ENCODE assay signal across 17 cellular contexts in genomic region chr4:145945431-145946155, GRCh38. TPM values are rescaled to one million over a fixed set of nuclear protein-coding genes. Genes with fewer than 3 reads are reported as not detected.
DNase-seq lines count a peak whose midpoint lies in the region; ATAC-seq, FAIRE-seq and TF ChIP-seq lines count a peak whose summit lies in the region.
"Had no signal": no experiment of that assay in that cellular context is flagged by ENCODE, and none has a peak within 500 bp of the region (broad histone marks: within the 10 kb centered on the region; RNA-seq: fewer than 3 reads in every experiment).

No MANE protein-coding gene starts in this region.

- CTCF ChIA-PET in RWPE1 (lab: Yijun Ruan, JAX), result no interaction called here

- TF ChIP-seq CTCF in RWPE1 (conservative IDR thresholded peaks at IDR 0.05; ENCODE audit: low read depth), result no peak
- no peak for TF ChIP-seq CTCF in gastrocnemius medialis (IDR thresholded peaks at IDR 0.05 in 4 of 5, conservative IDR thresholded peaks at IDR 0.05 in 1 of 5)
- no peak for TF ChIP-seq CTCF in hepatocyte (IDR thresholded peaks at IDR 0.05; ENCODE audit: poor library complexity)

- H3K27me3 ChIP-seq in gastrocnemius medialis (no peaks in the 10 kb centered on the region), hepatocyte (no peaks in the 10 kb centered on the region)
- H3K27me3 ChIP-seq: BLaER1 had no signal

- intact Hi-C loops in gastrocnemius medialis (cut with DNase I; ENCODE audit: low total_unique reads), result loop anchor here (5.0 kb wide), 2 partner anchors 103 to 232 kb away; partner anchors contain the start of gene LSM6

- H3K9me2 ChIP-seq in hepatocyte (replicated peaks; ENCODE audit: insufficient read depth), result no peaks in the 10 kb centered on the region

- H3K9me3 ChIP-seq in gastrocnemius medialis (no peaks in the 10 kb centered on the region), hepatocyte (ENCODE audit: low read depth) (no peaks in the 10 kb centered on the region)
- H3K9me3 ChIP-seq: BLaER1, HAP-1 had no signal

- FAIRE-seq in GM19239 (lab: Jason Lieb, UNC), result no peak
- FAIRE-seq: HTR-8/SVneo, K562 had no signal

- H3K36me3 ChIP-seq in gastrocnemius medialis (no peaks in the 10 kb centered on the region), hepatocyte (replicated peaks; ENCODE audit: insufficient read depth, low read depth) (no peaks in the 10 kb centered on the region)
- H3K36me3 ChIP-seq: BLaER1, HAP-1 had no signal

- POLR2A ChIA-PET in RWPE1 (lab: Yijun Ruan, JAX; ENCODE audit: low non-redundant PET), result no interaction called here

- H3K4me2 ChIP-seq in hepatocyte, result no peak overlapping the region
- H3K4me2 ChIP-seq: BLaER1 had no signal

- no peaks in the 10 kb centered on the region for H3K79me2 ChIP-seq in hepatocyte

- H3K27ac ChIP-seq in RWPE1 (no peak overlapping the region), gastrocnemius medialis (peak overlapping the region; percentile 69 to 84 (median 81)), hepatocyte (no peak overlapping the region)
- H3K27ac ChIP-seq: BLaER1 had no signal

- peaks cover 18 to 21% of the 10 kb centered on the region in 2 donors for H3K4me1 ChIP-seq in gastrocnemius medialis
- H3K4me1 ChIP-seq in hepatocyte (ENCODE audit: insufficient read depth), result no peaks in the 10 kb centered on the region
- H3K4me1 ChIP-seq: BLaER1, HAP-1 had no signal

- WGBS in hepatocyte (ENCODE audit: low lambda C conversion rate, missing lambda C conversion rate), result 78% methylated on average over 2 of the region's 2 CpGs

- H3K4me3 ChIP-seq in gastrocnemius medialis (peak overlapping the region in 1 of 4 donors; percentile 8), hepatocyte (no peak overlapping the region)
- H3K4me3 ChIP-seq: BLaER1, HAP-1, K562 had no signal

- DNase-seq in HT1080 (ENCODE audit: low read depth) (peak; percentile 54), RWPE1 (ENCODE audit: low spot score) (peak; percentile 13), gastrocnemius medialis (peak; percentile 74 to 79), hepatocyte (ENCODE audit: low spot score) (no peak), NCI-H510A (lab: John Stamatoyannopoulos, UW) (no peak), GM19239 (ENCODE audit: insufficient read length, low spot score) (no peak)
- DNase-seq: NCI-H1092; NCI-H2227 treated with DMSO at 0.1 percent for 48 hours; NCI-H526 treated with DMSO at 0.1 percent for 48 hours; NK-92 treated with Interleukin-12 subunit alpha and Interleukin-12 subunit beta, amount 100 ng/mL, for 24 hours; Right ventricle myocardium superior had no signal

- no peak overlapping the region for H2AFZ ChIP-seq in hepatocyte

- TF ChIP-seq POLR2A in gastrocnemius medialis (IDR thresholded peaks at IDR 0.05), result no peak

- H4K20me1 ChIP-seq in hepatocyte (ENCODE audit: insufficient read depth, poor library complexity, severe bottlenecking), result no peaks in the 10 kb centered on the region
- H4K20me1 ChIP-seq: BLaER1 had no signal

- in situ Hi-C loops in gastrocnemius medialis (cut with MboI; ENCODE audit: low sequenced_read_pairs in 4 of 4), result loop anchor here in 1 of 4 donors (25.0 kb wide), 1 partner anchor 208 kb away; no protein-coding TSS in a partner anchor

- ATAC-seq in esophagus mucosa, result peak; percentile 87
- ATAC-seq in gastrocnemius medialis, result peak; percentile 99 to 100
- ATAC-seq: K562, SK-N-SH treated with all-trans-retinoic acid at 6 μM for 48 hours had no signal

RNA-seq across cellular contexts. Expression of gene ZNF827, which starts 7.0 kb away (rescaled TPM):
- total RNA-seq in HT1080 (2014; rRNA removed; shearing (Covaris generic)), result 5.8 and 6.7 TPM in 2 replicates
- polyA plus RNA-seq in HT1080 (2015; cell fraction: cytosol; rRNA removed), result 7.7 and 19.5 TPM in 2 replicates
- polyA plus RNA-seq in HT1080 (2015; cell fraction: nucleus; rRNA removed), result 26.2 and 35.2 TPM in 2 replicates
- total RNA-seq in esophagus mucosa, result 4.9 TPM
- 10 to 100 TPM in 2 of 4 donors, 1 to 10 TPM in 2; 7.2 to 16.1 (median 10.9) TPM for total RNA-seq in gastrocnemius medialis
- total RNA-seq in hepatocyte, result 14.9 and 17.5 TPM in 2 replicates
- 7.8 and 12.2 TPM in 2 replicates for polyA plus RNA-seq in hepatocyte

Comparison
In these comparisons a context has a peak if more than half of its experiments do, and no peak if none do; other contexts are left out.
1. DNase-seq: peak in HT1080 (single experiment), RWPE1 (single experiment) and gastrocnemius medialis (2 of 2); none in hepatocyte (single experiment), NCI-H510A (single experiment) and GM19239 (single experiment).
2. H3K27ac ChIP-seq: peak in gastrocnemius medialis (4 of 4); none in RWPE1 (single experiment) and hepatocyte (single experiment).